27 cellular contexts compared by ENCODE assay signal in the genomic region with DNA sequence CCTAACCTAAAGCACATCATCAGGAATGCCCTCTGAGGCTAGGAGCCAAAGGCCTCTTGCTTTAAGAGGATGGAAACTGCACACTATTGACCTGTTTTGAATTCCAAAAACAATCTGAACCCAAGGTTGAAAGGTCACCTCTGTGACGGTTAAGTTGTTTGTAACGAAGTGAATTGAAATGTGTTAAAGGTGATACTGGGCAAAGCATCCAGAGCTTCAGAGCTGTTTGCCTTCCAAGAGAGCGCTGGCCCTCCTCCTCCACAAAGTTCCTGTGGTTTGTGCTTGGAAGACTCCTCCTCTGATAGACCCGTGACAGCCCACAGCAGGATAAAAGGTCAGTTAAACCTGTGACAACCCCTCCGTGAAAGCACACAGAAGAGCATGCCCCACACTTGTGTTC.
"Had no signal": no experiment of that assay in that cellular context is flagged by ENCODE, and none has a peak within 500 bp of the region (broad histone marks: within the 10 kb centered on the region; RNA-seq: fewer than 3 reads in every experiment).

No MANE protein-coding gene starts in this region.

- H3K4me3 Mint-ChIP-seq: activated CD8-positive, alpha-beta memory T cell treated with anti-CD3 and anti-CD28 coated beads, Interleukin-2, amount 10 ng/mL, durations not matched to agents 7 days and 5 days; activated CD8-positive, alpha-beta T cell treated with anti-CD3 and anti-CD28 coated beads, Interleukin-2, amount 10 ng/mL, durations not matched to agents 7 days and 5 days; memory B cell; naive thymus-derived CD4-positive, alpha-beta T cell; T-helper 17 cell had no signal

- H3K36me3 Mint-ChIP-seq: activated CD8-positive, alpha-beta memory T cell treated with anti-CD3 and anti-CD28 coated beads, Interleukin-2, amount 10 ng/mL, durations not matched to agents 7 days and 5 days; activated naive CD4-positive, alpha-beta T cell treated with anti-CD3 and anti-CD28 coated beads, Interleukin-2, amount 50 U/mL, for 72 hours; memory B cell; naive thymus-derived CD4-positive, alpha-beta T cell had no signal

- H3K9me3 ChIP-seq: body of pancreas, ovary, prostate gland, right atrium auricular region, transverse colon had no signal

- H3K27me3 ChIP-seq: body of pancreas, foreskin keratinocyte, heart left ventricle, ovary, right atrium auricular region, spleen, transverse colon had no signal

- DNase-seq: activated CD4-positive, alpha-beta T cell treated with anti-CD3 and anti-CD28 coated beads for 1 hour; activated CD4-positive, alpha-beta T cell treated with anti-CD3 and anti-CD28 coated beads, Interleukin-2, amount 50 U/mL, for 1 hour; activated CD8-positive, alpha-beta memory T cell treated with anti-CD3 and anti-CD28 coated beads, Interleukin-2, amount 10 ng/mL, durations not matched to agents 7 days and 5 days; activated CD8-positive, alpha-beta T cell treated with anti-CD3 and anti-CD28 coated beads, Interleukin-2, amount 10 ng/mL, durations not matched to agents 7 days and 5 days; activated T-cell treated with anti-CD3 and anti-CD28 coated beads, Interleukin-2, amount 50 U/mL, for 48 hours; body of pancreas; cortex of kidney; heart left ventricle; midbrain; naive thymus-derived CD4-positive, alpha-beta T cell; ovary; spleen; stimulated activated CD4-positive, alpha-beta T cell treated with anti-CD3 and anti-CD28 coated beads, Interleukin-2, amount 100 ng/mL, for 48 hours; stimulated activated naive CD4-positive, alpha-beta T cell treated with Interleukin-2 at 50 U/mL for 16 hours; SW 1271; T-helper 17 cell; T1000; transverse colon had no signal

- FAIRE-seq: endothelial cell of umbilical vein, urothelium cell line had no signal

- ATAC-seq: activated CD8-positive, alpha-beta memory T cell treated with anti-CD3 and anti-CD28 coated beads, Interleukin-2, amount 10 ng/mL, durations not matched to agents 7 days and 5 days; activated CD8-positive, alpha-beta T cell treated with anti-CD3 and anti-CD28 coated beads, Interleukin-2, amount 10 ng/mL, durations not matched to agents 7 days and 5 days; activated naive CD4-positive, alpha-beta T cell treated with anti-CD3 and anti-CD28 coated beads, Interleukin-2, amount 50 U/mL, for 72 hours; body of pancreas; esophagus mucosa; foreskin keratinocyte; heart left ventricle; naive thymus-derived CD4-positive, alpha-beta T cell; T-helper 17 cell had no signal

- H3K4me1 Mint-ChIP-seq: activated CD8-positive, alpha-beta memory T cell treated with anti-CD3 and anti-CD28 coated beads, Interleukin-2, amount 10 ng/mL, durations not matched to agents 7 days and 5 days; memory B cell; naive thymus-derived CD4-positive, alpha-beta T cell; T-helper 17 cell had no signal

- H3K27me3 Mint-ChIP-seq: activated CD8-positive, alpha-beta memory T cell treated with anti-CD3 and anti-CD28 coated beads, Interleukin-2, amount 10 ng/mL, durations not matched to agents 7 days and 5 days; T-helper 17 cell had no signal

- H3K9me3 Mint-ChIP-seq: activated T-helper 2 cell treated with anti-CD3 and anti-CD28 coated beads, Interferon-gamma antibody, Interleukin-2, Interleukin-4, amounts not matched to agents 10 μg/mL and 5 μg/mL and 100 μg/mL, durations not matched to agents 14 hours and 24 hours and 36 hours had no signal

- H3K27ac Mint-ChIP-seq: activated CD8-positive, alpha-beta memory T cell treated with anti-CD3 and anti-CD28 coated beads, Interleukin-2, amount 10 ng/mL, durations not matched to agents 7 days and 5 days; activated CD8-positive, alpha-beta T cell treated with anti-CD3 and anti-CD28 coated beads, Interleukin-2, amount 10 ng/mL, durations not matched to agents 7 days and 5 days; activated naive CD4-positive, alpha-beta T cell treated with anti-CD3 and anti-CD28 coated beads, Interleukin-2, amount 50 U/mL, for 72 hours; activated T-helper 2 cell treated with anti-CD3 and anti-CD28 coated beads, Interferon-gamma antibody, Interleukin-2, Interleukin-4, amounts not matched to agents 10 μg/mL and 5 μg/mL and 100 μg/mL, durations not matched to agents 14 hours and 24 hours and 36 hours; memory B cell; naive thymus-derived CD4-positive, alpha-beta T cell; T-helper 17 cell had no signal

- H3K27ac ChIP-seq: body of pancreas, foreskin keratinocyte, heart left ventricle, ovary, prostate gland, right atrium auricular region, spleen, transverse colon had no signal

- H3K4me1 ChIP-seq: foreskin keratinocyte, heart left ventricle, prostate gland, right atrium auricular region, spleen, transverse colon had no signal

- H3K4me3 ChIP-seq: body of pancreas, heart left ventricle, ovary, prostate gland, right atrium auricular region, spleen, transverse colon had no signal

- H3K36me3 ChIP-seq: heart left ventricle, ovary, prostate gland, right atrium auricular region, spleen, transverse colon had no signal
